ENCODE assay signal across 9 cellular contexts in the genomic region with DNA sequence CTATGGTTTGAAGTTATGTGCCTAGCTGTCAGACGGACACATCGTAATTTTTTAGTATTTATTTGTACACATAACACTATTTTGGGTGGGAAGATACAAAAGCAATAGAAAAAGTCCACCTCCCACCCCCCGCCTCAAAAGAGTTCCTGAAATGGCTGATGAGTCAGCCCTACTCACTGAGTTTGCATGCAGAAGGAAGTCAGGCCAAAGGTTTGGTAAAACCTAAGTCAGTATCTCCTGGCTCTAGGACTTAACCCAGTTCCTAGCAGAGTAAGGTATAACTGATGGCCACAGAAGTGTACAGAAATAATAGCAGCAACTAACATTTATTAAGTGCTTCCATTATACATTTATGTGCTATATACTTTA. TPM values are rescaled to one million over a fixed set of nuclear protein-coding genes. Genes with fewer than 3 reads are reported as not detected.
DNase-seq lines count a peak whose midpoint lies in the region; ATAC-seq and TF ChIP-seq lines count a peak whose summit lies in the region.
"Had no signal": no experiment of that assay in that cellular context is flagged by ENCODE, and none has a peak within 500 bp of the region (broad histone marks: within the 10 kb centered on the region; RNA-seq: fewer than 3 reads in every experiment).

No MANE protein-coding gene starts in this region.

- DNase-seq in activated naive CD4-positive, alpha-beta T cell treated with anti-CD3 and anti-CD28 coated beads for 36 hours, result peak; percentile 44
- DNase-seq in activated naive CD4-positive, alpha-beta T cell (lab: John Stamatoyannopoulos, UW), result no peak
- DNase-seq in NB4 (ENCODE audit: low read depth) (peak; percentile 66), choroid plexus epithelial cell (ENCODE audit: low read depth) (peak; percentile 56), foreskin melanocyte (no peak), iPS-NIHi11 (ENCODE audit: low spot score) (no peak), COLO829 (ENCODE audit: low spot score) (no peak)
- DNase-seq: NCI-H526 treated with DMSO at 0.1 percent for 48 hours had no signal

- no peaks in the 10 kb centered on the region for H3K9me3 Mint-ChIP-seq in activated naive CD4-positive, alpha-beta T cell treated with anti-CD3 and anti-CD28 coated beads for 36 hours
- H3K9me3 Mint-ChIP-seq in stimulated activated memory B cell treated with anti-CD40 and anti-IgM and Interleukin-4, amounts not matched to agents 10 μg/mL and 1 μg/mL and 100 μg/mL, for 72 hours, result no peaks in the 10 kb centered on the region

- TF ChIP-seq POLR2A in NB4 (IDR thresholded peaks at IDR 0.05; ENCODE audit: extremely low read depth, insufficient read length), result no peak

- H3K36me3 Mint-ChIP-seq in activated naive CD4-positive, alpha-beta T cell treated with anti-CD3 and anti-CD28 coated beads for 36 hours (ENCODE audit: low read depth), result peaks cover 3% of the 10 kb centered on the region
- H3K36me3 Mint-ChIP-seq in stimulated activated memory B cell treated with anti-CD40 and anti-IgM and Interleukin-4, amounts not matched to agents 10 μg/mL and 1 μg/mL and 100 μg/mL, for 72 hours, result no peaks in the 10 kb centered on the region

- H3K4me1 Mint-ChIP-seq in activated naive CD4-positive, alpha-beta T cell treated with anti-CD3 and anti-CD28 coated beads for 36 hours (ENCODE audit: low read depth), result peaks cover 46% of the 10 kb centered on the region
- peaks cover 44% of the 10 kb centered on the region for H3K4me1 Mint-ChIP-seq in stimulated activated memory B cell treated with anti-CD40 and anti-IgM and Interleukin-4, amounts not matched to agents 10 μg/mL and 1 μg/mL and 100 μg/mL, for 72 hours

- H3K27me3 Mint-ChIP-seq in activated naive CD4-positive, alpha-beta T cell treated with anti-CD3 and anti-CD28 coated beads for 36 hours (ENCODE audit: low read depth), result no peaks in the 10 kb centered on the region
- H3K27me3 Mint-ChIP-seq in stimulated activated memory B cell treated with anti-CD40 and anti-IgM and Interleukin-4, amounts not matched to agents 10 μg/mL and 1 μg/mL and 100 μg/mL, for 72 hours, result no peaks in the 10 kb centered on the region

- intact Hi-C loops in activated naive CD4-positive, alpha-beta T cell treated with anti-CD3 and anti-CD28 coated beads for 36 hours (cut with micrococcal nuclease), result loop anchor here (1.0 kb wide), 1 partner anchor 13 kb away; no protein-coding TSS in a partner anchor

- H3K4me3 ChIP-seq in NB4 (ENCODE audit: low read depth, low read length) (no peak overlapping the region), choroid plexus epithelial cell (ENCODE audit: low read depth, low read length) (no peak overlapping the region)

- CTCF ChIA-PET in activated naive CD4-positive, alpha-beta T cell treated with anti-CD3 and anti-CD28 coated beads for 36 hours (lab: Charles Lee), result interaction anchor here (0.9 kb wide), 1 partner anchor 8 kb away, joined by 4 read pairs; no protein-coding TSS in a partner anchor

- TF ChIP-seq CTCF in NB4 (IDR thresholded peaks at IDR 0.05; ENCODE audit: low read depth, low read length), result no peak
- TF ChIP-seq CTCF in choroid plexus epithelial cell (conservative IDR thresholded peaks at IDR 0.05; ENCODE audit: low read depth, low read length), result no peak

- peak; percentile 17 for ATAC-seq in stimulated activated memory B cell treated with anti-CD40 and anti-IgM and Interleukin-4, amounts not matched to agents 10 μg/mL and 1 μg/mL and 100 μg/mL, for 72 hours

- H3K4me3 Mint-ChIP-seq in activated naive CD4-positive, alpha-beta T cell treated with anti-CD3 and anti-CD28 coated beads for 36 hours, result peak overlapping the region; percentile 55
- H3K4me3 Mint-ChIP-seq in stimulated activated memory B cell treated with anti-CD40 and anti-IgM and Interleukin-4, amounts not matched to agents 10 μg/mL and 1 μg/mL and 100 μg/mL, for 72 hours, result peak overlapping the region; percentile 5

- peak overlapping the region; percentile 86 for H3K27ac Mint-ChIP-seq in activated naive CD4-positive, alpha-beta T cell treated with anti-CD3 and anti-CD28 coated beads for 36 hours
- H3K27ac Mint-ChIP-seq in stimulated activated memory B cell treated with anti-CD40 and anti-IgM and Interleukin-4, amounts not matched to agents 10 μg/mL and 1 μg/mL and 100 μg/mL, for 72 hours, result peak overlapping the region; percentile 70

RNA-seq across cellular contexts. Expression of gene KLHL2, which starts 2.9 kb away (rescaled TPM):
- total RNA-seq in activated naive CD4-positive, alpha-beta T cell treated with anti-CD3 and anti-CD28 coated beads for 36 hours, result 10 to 100 TPM; 36.8 to 39.2 TPM

Comparison
In these comparisons a context has a peak if more than half of its experiments do, and no peak if none do; other contexts are left out.
1. DNase-seq: peak in activated naive CD4-positive, alpha-beta T cell treated with anti-CD3 and anti-CD28 coated beads for 36 hours (single experiment), NB4 (single experiment) and choroid plexus epithelial cell (single experiment); none in activated naive CD4-positive, alpha-beta T cell (0 of 4), foreskin melanocyte (single experiment), iPS-NIHi11 (single experiment) and COLO829 (single experiment).